ENCODE assay signal across 2 cellular contexts in the genomic region with DNA sequence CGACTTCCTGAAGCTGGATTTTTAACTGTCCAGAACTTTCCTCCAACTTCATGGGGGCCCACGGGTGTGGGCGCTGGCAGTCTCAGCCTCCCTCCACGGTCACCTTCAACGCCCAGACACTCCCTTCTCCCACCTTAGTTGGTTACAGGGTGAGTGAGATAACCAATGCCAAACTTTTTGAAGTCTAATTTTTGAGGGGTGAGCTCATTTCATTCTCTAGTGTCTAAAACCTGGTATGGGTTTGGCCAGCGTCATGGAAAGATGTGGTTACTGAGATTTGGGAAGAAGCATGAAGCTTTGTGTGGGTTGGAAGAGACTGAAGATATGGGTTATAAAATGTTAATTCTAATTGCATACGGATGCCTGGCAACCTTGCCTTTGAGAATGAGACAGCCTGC.
TF ChIP-seq lines count a peak whose summit lies in the region.

No MANE protein-coding gene starts in this region.

TF ChIP-seq in SK-N-SH, 30 proteins besides CTCF, POLR2A, EP300 and RAD21:
- TF ChIP-seq, protein P1, sequence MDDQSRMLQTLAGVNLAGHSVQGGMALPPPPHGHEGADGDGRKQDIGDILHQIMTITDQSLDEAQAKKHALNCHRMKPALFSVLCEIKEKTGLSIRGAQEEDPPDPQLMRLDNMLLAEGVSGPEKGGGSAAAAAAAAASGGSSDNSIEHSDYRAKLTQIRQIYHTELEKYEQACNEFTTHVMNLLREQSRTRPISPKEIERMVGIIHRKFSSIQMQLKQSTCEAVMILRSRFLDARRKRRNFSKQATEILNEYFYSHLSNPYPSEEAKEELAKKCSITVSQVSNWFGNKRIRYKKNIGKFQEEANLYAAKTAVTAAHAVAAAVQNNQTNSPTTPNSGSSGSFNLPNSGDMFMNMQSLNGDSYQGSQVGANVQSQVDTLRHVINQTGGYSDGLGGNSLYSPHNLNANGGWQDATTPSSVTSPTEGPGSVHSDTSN (IDR thresholded peaks at IDR 0.05) = no peak
- TF ChIP-seq, protein P2, sequence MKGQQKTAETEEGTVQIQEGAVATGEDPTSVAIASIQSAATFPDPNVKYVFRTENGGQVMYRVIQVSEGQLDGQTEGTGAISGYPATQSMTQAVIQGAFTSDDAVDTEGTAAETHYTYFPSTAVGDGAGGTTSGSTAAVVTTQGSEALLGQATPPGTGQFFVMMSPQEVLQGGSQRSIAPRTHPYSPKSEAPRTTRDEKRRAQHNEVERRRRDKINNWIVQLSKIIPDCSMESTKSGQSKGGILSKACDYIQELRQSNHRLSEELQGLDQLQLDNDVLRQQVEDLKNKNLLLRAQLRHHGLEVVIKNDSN (IDR thresholded peaks at IDR 0.05; ENCODE audit: borderline replicate concordance, low read depth) = no peak
- no peak for TF ChIP-seq TAF1 (IDR thresholded peaks at IDR 0.05; ENCODE audit: borderline replicate concordance, low read depth, low read length)
- no peak for TF ChIP-seq MXI1 (IDR thresholded peaks at IDR 0.05; ENCODE audit: low read depth, low read length)
- no peak for TF ChIP-seq NFIC (IDR thresholded peaks at IDR 0.05; ENCODE audit: borderline replicate concordance)
- no peak for TF ChIP-seq GABPA (IDR thresholded peaks at IDR 0.05; ENCODE audit: low read depth)
- no peak for TF ChIP-seq TEAD4 (IDR thresholded peaks at IDR 0.05; ENCODE audit: borderline replicate concordance, insufficient read depth)
- TF ChIP-seq FOSL2 (IDR thresholded peaks at IDR 0.05; ENCODE audit: borderline replicate concordance, low read depth) = no peak
- TF ChIP-seq, protein P3, sequence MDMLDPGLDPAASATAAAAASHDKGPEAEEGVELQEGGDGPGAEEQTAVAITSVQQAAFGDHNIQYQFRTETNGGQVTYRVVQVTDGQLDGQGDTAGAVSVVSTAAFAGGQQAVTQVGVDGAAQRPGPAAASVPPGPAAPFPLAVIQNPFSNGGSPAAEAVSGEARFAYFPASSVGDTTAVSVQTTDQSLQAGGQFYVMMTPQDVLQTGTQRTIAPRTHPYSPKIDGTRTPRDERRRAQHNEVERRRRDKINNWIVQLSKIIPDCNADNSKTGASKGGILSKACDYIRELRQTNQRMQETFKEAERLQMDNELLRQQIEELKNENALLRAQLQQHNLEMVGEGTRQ (IDR thresholded peaks at IDR 0.05; ENCODE audit: borderline replicate concordance, low read depth, low read length) = no peak
- TF ChIP-seq, protein P4, sequence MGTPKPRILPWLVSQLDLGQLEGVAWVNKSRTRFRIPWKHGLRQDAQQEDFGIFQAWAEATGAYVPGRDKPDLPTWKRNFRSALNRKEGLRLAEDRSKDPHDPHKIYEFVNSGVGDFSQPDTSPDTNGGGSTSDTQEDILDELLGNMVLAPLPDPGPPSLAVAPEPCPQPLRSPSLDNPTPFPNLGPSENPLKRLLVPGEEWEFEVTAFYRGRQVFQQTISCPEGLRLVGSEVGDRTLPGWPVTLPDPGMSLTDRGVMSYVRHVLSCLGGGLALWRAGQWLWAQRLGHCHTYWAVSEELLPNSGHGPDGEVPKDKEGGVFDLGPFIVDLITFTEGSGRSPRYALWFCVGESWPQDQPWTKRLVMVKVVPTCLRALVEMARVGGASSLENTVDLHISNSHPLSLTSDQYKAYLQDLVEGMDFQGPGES (IDR thresholded peaks at IDR 0.05; ENCODE audit: low read depth, low read length) = no peak
- TF ChIP-seq FOXM1 (IDR thresholded peaks at IDR 0.05; ENCODE audit: low read depth) = no peak
- TF ChIP-seq, protein P5, sequence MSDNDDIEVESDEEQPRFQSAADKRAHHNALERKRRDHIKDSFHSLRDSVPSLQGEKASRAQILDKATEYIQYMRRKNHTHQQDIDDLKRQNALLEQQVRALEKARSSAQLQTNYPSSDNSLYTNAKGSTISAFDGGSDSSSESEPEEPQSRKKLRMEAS (IDR thresholded peaks at IDR 0.05; ENCODE audit: low read depth) = no peak
- TF ChIP-seq YY1 (IDR thresholded peaks at IDR 0.05; ENCODE audit: low read depth) = no peak
- TF ChIP-seq TCF12 (IDR thresholded peaks at IDR 0.05) = no peak
- TF ChIP-seq RCOR1 (IDR thresholded peaks at IDR 0.05; ENCODE audit: low read length) = no peak
- no peak for TF ChIP-seq POLR2AphosphoS5 (IDR thresholded peaks at IDR 0.05; ENCODE audit: low read depth, low read length)
- TF ChIP-seq MEF2A (IDR thresholded peaks at IDR 0.05; ENCODE audit: borderline replicate concordance, low read depth) = no peak
- TF ChIP-seq RFX5 (IDR thresholded peaks at IDR 0.05; ENCODE audit: low read length) = no peak

TF ChIP-seq in SK-N-SH treated with all-trans-retinoic acid at 6 μM for 48 hours, 23 proteins besides CTCF, POLR2A, EP300 and RAD21:
- TF ChIP-seq, protein P6, sequence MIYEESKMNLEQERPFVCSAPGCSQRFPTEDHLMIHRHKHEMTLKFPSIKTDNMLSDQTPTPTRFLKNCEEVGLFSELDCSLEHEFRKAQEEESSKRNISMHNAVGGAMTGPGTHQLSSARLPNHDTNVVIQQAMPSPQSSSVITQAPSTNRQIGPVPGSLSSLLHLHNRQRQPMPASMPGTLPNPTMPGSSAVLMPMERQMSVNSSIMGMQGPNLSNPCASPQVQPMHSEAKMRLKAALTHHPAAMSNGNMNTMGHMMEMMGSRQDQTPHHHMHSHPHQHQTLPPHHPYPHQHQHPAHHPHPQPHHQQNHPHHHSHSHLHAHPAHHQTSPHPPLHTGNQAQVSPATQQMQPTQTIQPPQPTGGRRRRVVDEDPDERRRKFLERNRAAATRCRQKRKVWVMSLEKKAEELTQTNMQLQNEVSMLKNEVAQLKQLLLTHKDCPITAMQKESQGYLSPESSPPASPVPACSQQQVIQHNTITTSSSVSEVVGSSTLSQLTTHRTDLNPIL (CRISPR knock-in tag; IDR thresholded peaks at IDR 0.05; ENCODE audit: low read depth) = no peak
- TF ChIP-seq, protein P7, sequence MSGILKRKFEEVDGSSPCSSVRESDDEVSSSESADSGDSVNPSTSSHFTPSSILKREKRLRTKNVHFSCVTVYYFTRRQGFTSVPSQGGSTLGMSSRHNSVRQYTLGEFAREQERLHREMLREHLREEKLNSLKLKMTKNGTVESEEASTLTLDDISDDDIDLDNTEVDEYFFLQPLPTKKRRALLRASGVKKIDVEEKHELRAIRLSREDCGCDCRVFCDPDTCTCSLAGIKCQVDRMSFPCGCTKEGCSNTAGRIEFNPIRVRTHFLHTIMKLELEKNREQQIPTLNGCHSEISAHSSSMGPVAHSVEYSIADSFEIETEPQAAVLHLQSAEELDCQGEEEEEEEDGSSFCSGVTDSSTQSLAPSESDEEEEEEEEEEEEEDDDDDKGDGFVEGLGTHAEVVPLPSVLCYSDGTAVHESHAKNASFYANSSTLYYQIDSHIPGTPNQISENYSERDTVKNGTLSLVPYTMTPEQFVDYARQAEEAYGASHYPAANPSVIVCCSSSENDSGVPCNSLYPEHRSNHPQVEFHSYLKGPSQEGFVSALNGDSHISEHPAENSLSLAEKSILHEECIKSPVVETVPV (CRISPR knock-in tag; IDR thresholded peaks at IDR 0.05) = no peak
- TF ChIP-seq RARB (CRISPR knock-in tag; IDR thresholded peaks at IDR 0.05) = no peak
- no peak for TF ChIP-seq ZFP3 (CRISPR knock-in tag; IDR thresholded peaks at IDR 0.05)
- TF ChIP-seq OSR1 (CRISPR knock-in tag; IDR thresholded peaks at IDR 0.05) = no peak
- TF ChIP-seq GLIS3 (CRISPR knock-in tag; IDR thresholded peaks at IDR 0.05) = no peak
- no peak for TF ChIP-seq PPARA (CRISPR knock-in tag; IDR thresholded peaks at IDR 0.05; ENCODE audit: borderline replicate concordance)
- no peak for TF ChIP-seq ZFP30 (CRISPR knock-in tag; IDR thresholded peaks at IDR 0.05)
- no peak for TF ChIP-seq ISL1 (CRISPR knock-in tag; IDR thresholded peaks at IDR 0.05)
- TF ChIP-seq, protein P8, sequence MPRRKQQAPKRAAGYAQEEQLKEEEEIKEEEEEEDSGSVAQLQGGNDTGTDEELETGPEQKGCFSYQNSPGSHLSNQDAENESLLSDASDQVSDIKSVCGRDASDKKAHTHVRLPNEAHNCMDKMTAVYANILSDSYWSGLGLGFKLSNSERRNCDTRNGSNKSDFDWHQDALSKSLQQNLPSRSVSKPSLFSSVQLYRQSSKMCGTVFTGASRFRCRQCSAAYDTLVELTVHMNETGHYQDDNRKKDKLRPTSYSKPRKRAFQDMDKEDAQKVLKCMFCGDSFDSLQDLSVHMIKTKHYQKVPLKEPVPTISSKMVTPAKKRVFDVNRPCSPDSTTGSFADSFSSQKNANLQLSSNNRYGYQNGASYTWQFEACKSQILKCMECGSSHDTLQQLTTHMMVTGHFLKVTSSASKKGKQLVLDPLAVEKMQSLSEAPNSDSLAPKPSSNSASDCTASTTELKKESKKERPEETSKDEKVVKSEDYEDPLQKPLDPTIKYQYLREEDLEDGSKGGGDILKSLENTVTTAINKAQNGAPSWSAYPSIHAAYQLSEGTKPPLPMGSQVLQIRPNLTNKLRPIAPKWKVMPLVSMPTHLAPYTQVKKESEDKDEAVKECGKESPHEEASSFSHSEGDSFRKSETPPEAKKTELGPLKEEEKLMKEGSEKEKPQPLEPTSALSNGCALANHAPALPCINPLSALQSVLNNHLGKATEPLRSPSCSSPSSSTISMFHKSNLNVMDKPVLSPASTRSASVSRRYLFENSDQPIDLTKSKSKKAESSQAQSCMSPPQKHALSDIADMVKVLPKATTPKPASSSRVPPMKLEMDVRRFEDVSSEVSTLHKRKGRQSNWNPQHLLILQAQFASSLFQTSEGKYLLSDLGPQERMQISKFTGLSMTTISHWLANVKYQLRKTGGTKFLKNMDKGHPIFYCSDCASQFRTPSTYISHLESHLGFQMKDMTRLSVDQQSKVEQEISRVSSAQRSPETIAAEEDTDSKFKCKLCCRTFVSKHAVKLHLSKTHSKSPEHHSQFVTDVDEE (CRISPR knock-in tag; IDR thresholded peaks at IDR 0.05) = no peak
- no peak for TF ChIP-seq ZNF8 (CRISPR knock-in tag; IDR thresholded peaks at IDR 0.05)
- TF ChIP-seq TOX (CRISPR knock-in tag; IDR thresholded peaks at IDR 0.05; ENCODE audit: borderline replicate concordance) = no peak
- no peak for TF ChIP-seq ZC3H10 (CRISPR knock-in tag; IDR thresholded peaks at IDR 0.05)
- TF ChIP-seq ARNTL (CRISPR knock-in tag; IDR thresholded peaks at IDR 0.05; ENCODE audit: borderline replicate concordance, low read depth) = no peak
- TF ChIP-seq TCF4 (CRISPR knock-in tag; IDR thresholded peaks at IDR 0.05; ENCODE audit: borderline replicate concordance) = no peak
- TF ChIP-seq, protein P9, sequence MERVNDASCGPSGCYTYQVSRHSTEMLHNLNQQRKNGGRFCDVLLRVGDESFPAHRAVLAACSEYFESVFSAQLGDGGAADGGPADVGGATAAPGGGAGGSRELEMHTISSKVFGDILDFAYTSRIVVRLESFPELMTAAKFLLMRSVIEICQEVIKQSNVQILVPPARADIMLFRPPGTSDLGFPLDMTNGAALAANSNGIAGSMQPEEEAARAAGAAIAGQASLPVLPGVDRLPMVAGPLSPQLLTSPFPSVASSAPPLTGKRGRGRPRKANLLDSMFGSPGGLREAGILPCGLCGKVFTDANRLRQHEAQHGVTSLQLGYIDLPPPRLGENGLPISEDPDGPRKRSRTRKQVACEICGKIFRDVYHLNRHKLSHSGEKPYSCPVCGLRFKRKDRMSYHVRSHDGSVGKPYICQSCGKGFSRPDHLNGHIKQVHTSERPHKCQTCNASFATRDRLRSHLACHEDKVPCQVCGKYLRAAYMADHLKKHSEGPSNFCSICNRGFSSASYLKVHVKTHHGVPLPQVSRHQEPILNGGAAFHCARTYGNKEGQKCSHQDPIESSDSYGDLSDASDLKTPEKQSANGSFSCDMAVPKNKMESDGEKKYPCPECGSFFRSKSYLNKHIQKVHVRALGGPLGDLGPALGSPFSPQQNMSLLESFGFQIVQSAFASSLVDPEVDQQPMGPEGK (CRISPR knock-in tag; IDR thresholded peaks at IDR 0.05; ENCODE audit: borderline replicate concordance) = no peak
- no peak for TF ChIP-seq SNAI2 (CRISPR knock-in tag; IDR thresholded peaks at IDR 0.05)
- TF ChIP-seq BACH2 (CRISPR knock-in tag; IDR thresholded peaks at IDR 0.05; ENCODE audit: borderline replicate concordance) = no peak
- TF ChIP-seq, protein P10, sequence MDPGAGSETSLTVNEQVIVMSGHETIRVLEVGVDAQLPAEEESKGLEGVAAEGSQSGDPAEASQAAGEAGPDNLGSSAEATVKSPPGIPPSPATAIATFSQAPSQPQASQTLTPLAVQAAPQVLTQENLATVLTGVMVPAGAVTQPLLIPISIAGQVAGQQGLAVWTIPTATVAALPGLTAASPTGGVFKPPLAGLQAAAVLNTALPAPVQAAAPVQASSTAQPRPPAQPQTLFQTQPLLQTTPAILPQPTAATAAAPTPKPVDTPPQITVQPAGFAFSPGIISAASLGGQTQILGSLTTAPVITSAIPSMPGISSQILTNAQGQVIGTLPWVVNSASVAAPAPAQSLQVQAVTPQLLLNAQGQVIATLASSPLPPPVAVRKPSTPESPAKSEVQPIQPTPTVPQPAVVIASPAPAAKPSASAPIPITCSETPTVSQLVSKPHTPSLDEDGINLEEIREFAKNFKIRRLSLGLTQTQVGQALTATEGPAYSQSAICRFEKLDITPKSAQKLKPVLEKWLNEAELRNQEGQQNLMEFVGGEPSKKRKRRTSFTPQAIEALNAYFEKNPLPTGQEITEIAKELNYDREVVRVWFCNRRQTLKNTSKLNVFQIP (CRISPR knock-in tag; IDR thresholded peaks at IDR 0.05; ENCODE audit: borderline replicate concordance, low read depth) = no peak
